Comparison of ENCODE assay signal across 2 cellular contexts in the genomic region with DNA sequence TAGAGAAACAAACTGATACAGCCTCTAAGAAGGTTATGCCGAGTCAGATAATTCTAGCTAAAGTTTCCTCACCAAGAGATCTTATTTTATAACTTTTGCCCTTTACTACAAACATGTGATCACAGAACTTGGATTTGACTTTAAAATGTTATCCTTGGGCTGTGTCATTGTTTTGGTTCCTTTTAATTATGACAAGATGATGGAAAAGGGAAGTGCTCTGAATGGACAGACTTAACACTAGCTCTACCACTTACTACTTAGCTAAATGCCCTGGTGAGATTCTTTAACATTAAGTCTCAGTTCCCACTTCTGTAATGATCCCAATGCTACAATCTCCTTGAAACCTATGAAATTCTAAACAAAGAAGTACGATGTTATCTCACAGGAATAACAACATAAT.
TF ChIP-seq lines count a peak whose summit lies in the region.

No MANE protein-coding gene starts in this region.

TF ChIP-seq in SK-N-SH, 30 proteins besides CTCF, POLR2A, EP300 and RAD21 (continued from another document):
- no peak for TF ChIP-seq USF2 (IDR thresholded peaks at IDR 0.05; ENCODE audit: borderline replicate concordance, low read depth, low read length)
- TF ChIP-seq MXI1 (IDR thresholded peaks at IDR 0.05; ENCODE audit: low read depth, low read length): no peak
- no peak for TF ChIP-seq POLR2AphosphoS5 (IDR thresholded peaks at IDR 0.05; ENCODE audit: low read depth, low read length)
- TF ChIP-seq FOXM1 (IDR thresholded peaks at IDR 0.05; ENCODE audit: low read depth): no peak
- no peak for TF ChIP-seq FOXJ3 (CRISPR knock-in tag; IDR thresholded peaks at IDR 0.05)
- TF ChIP-seq REST (IDR thresholded peaks at IDR 0.05; ENCODE audit: low read depth, low read length): no peak
- TF ChIP-seq PBX3 (IDR thresholded peaks at IDR 0.05): no peak

TF ChIP-seq in SK-N-SH treated with all-trans-retinoic acid at 6 μM for 48 hours, 23 proteins besides CTCF, POLR2A, EP300 and RAD21 (continued from another document):
- TF ChIP-seq POU6F1 (CRISPR knock-in tag; IDR thresholded peaks at IDR 0.05; ENCODE audit: borderline replicate concordance, low read depth): no peak
- TF ChIP-seq, protein P1, sequence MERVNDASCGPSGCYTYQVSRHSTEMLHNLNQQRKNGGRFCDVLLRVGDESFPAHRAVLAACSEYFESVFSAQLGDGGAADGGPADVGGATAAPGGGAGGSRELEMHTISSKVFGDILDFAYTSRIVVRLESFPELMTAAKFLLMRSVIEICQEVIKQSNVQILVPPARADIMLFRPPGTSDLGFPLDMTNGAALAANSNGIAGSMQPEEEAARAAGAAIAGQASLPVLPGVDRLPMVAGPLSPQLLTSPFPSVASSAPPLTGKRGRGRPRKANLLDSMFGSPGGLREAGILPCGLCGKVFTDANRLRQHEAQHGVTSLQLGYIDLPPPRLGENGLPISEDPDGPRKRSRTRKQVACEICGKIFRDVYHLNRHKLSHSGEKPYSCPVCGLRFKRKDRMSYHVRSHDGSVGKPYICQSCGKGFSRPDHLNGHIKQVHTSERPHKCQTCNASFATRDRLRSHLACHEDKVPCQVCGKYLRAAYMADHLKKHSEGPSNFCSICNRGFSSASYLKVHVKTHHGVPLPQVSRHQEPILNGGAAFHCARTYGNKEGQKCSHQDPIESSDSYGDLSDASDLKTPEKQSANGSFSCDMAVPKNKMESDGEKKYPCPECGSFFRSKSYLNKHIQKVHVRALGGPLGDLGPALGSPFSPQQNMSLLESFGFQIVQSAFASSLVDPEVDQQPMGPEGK (CRISPR knock-in tag; IDR thresholded peaks at IDR 0.05; ENCODE audit: borderline replicate concordance): no peak
- TF ChIP-seq ARNTL (CRISPR knock-in tag; IDR thresholded peaks at IDR 0.05; ENCODE audit: borderline replicate concordance, low read depth): no peak
